Comparison of ENCODE assay signal across 9 cellular contexts in genomic region chr2:37375721-37376399, GRCh38. TPM values are rescaled to one million over a fixed set of nuclear protein-coding genes. Genes with fewer than 3 reads are reported as not detected.
DNase-seq lines count a peak whose midpoint lies in the region; ATAC-seq, FAIRE-seq and TF ChIP-seq lines count a peak whose summit lies in the region.
"Had no signal": no experiment of that assay in that cellular context is flagged by ENCODE, and none has a peak within 500 bp of the region (broad histone marks: within the 10 kb centered on the region; RNA-seq: fewer than 3 reads in every experiment).

No MANE protein-coding gene starts in this region.

- no peak for TF ChIP-seq EP300 in K562 (IDR thresholded peaks at IDR 0.05; ENCODE audit: low read length)

- H3K79me2 ChIP-seq in K562 (ENCODE audit: control insufficient read depth, insufficient read depth, low read length) = no peaks in the 10 kb centered on the region

- no peaks in the 10 kb centered on the region for H3K9me1 ChIP-seq in K562 (ENCODE audit: control insufficient read depth, insufficient read depth, low read length)

- TF ChIP-seq POLR2A in K562 (conservative IDR thresholded peaks at IDR 0.05) (no peak), Peyer's patch (IDR thresholded peaks at IDR 0.05) (no peak)

- POLR2A ChIA-PET in K562 (lab: Yijun Ruan, JAX) = interaction anchor here (1.5 kb wide), 1 partner anchor 8 kb away, joined by 3 read pairs; no protein-coding TSS in a partner anchor

- peaks cover 42% of the 10 kb centered on the region for H3K4me1 ChIP-seq in BLaER1
- no peaks in the 10 kb centered on the region for H3K4me1 ChIP-seq in K562 (replicated peaks in 1 of 2; ENCODE audit: control insufficient read depth in 2 of 2, insufficient read depth in 2 of 2, low read length in 2 of 2)
- H3K4me1 ChIP-seq in Peyer's patch = peaks cover 0 to 6% (median 0%) of the 10 kb centered on the region in 4 donors

- H3K4me3 ChIP-seq in BLaER1 (no peak overlapping the region), K562 (no peak overlapping the region), Peyer's patch (peak overlapping the region in 1 of 4 donors; percentile 4)

- H3K27me3 ChIP-seq in BLaER1 (no peaks in the 10 kb centered on the region), K562 (ENCODE audit: control insufficient read depth in 2 of 2, insufficient read depth in 2 of 2, low read length in 2 of 2) (peaks cover 9 to 24% of the 10 kb centered on the region in 2 experiments; a peak in 3 of 5 replicates), Peyer's patch (no peaks in the 10 kb centered on the region)

- H3K9ac ChIP-seq in BLaER1 (no peak overlapping the region), K562 (ENCODE audit: insufficient read depth in 1 of 2, low read depth in 2 of 2, low read length in 2 of 2) (no peak overlapping the region)

- ATAC-seq in GM19397 (IDR thresholded peaks at IDR 0.05; ENCODE audit: unreplicated experiment) (peak; percentile 28), HG03139 (IDR thresholded peaks at IDR 0.05; ENCODE audit: unreplicated experiment) (peak; percentile 15), K562 (peak; percentile 29; the same call in 1 of the 3 replicates)

- TF ChIP-seq CTCF in K562 (IDR thresholded peaks at IDR 0.05 in 2 of 3, conservative IDR thresholded peaks at IDR 0.05 in 1 of 3; ENCODE audit: insufficient read depth in 2 of 3, low read depth in 1 of 3, low read length in 3 of 3) (no peak), GM13977 (IDR thresholded peaks at IDR 0.05; ENCODE audit: extremely low read depth, insufficient read depth, missing control alignments) (no peak), Peyer's patch (IDR thresholded peaks at IDR 0.05) (no peak)

- peak overlapping the region; percentile 29; the same call in 1 of the 2 replicates for H3K4me2 ChIP-seq in BLaER1
- H3K4me2 ChIP-seq in K562 (ENCODE audit: insufficient read depth, low read length) = no peak overlapping the region

- BruUV-seq in K562 (replicated peaks; lab: Mats Ljungman, UMichigan) = no TSS peak

- H3K27ac ChIP-seq in BLaER1 (no peak overlapping the region), K562 (ENCODE audit: extremely low read depth, low read depth, low read length) (no peak overlapping the region), Peyer's patch (peak overlapping the region in 2 of 4 donors; percentile 43 to 60)

- CTCF ChIA-PET in K562 (lab: Yijun Ruan, JAX; ENCODE audit: low intra/inter-chr PET ratio) = no interaction called here

- TF ChIP-seq RAD21 in K562 (CRISPR knock-in tag; conservative IDR thresholded peaks at IDR 0.05 in 1 of 2, IDR thresholded peaks at IDR 0.05 in 1 of 2) = no peak

- H3K36me3 ChIP-seq in BLaER1 (no peaks in the 10 kb centered on the region), K562 (ENCODE audit: control insufficient read depth, insufficient read depth, low read length) (no peaks in the 10 kb centered on the region), Peyer's patch (no peaks in the 10 kb centered on the region)

- no peaks in the 10 kb centered on the region for H4K20me1 ChIP-seq in BLaER1
- H4K20me1 ChIP-seq in K562 (replicated peaks; ENCODE audit: control insufficient read depth, insufficient read depth, low read length) = no peaks in the 10 kb centered on the region

- no peak for FAIRE-seq in K562 (lab: Jason Lieb, UNC)

- H3K9me3 ChIP-seq in BLaER1 (no peaks in the 10 kb centered on the region), K562 (replicated peaks; ENCODE audit: control insufficient read depth, insufficient read depth, low read depth, low read length) (no peaks in the 10 kb centered on the region), Peyer's patch (no peaks in the 10 kb centered on the region)

- H2AFZ ChIP-seq in K562 (ENCODE audit: low read depth, low read length) = no peak overlapping the region

- WGBS in K562 (ENCODE audit: insufficient coverage, low coverage, missing lambda C conversion rate) = 1% methylated on average over 9 of the region's 9 CpGs

- DNase-seq in K562 (ENCODE audit: extremely low read depth in 1 of 4, low spot score in 3 of 4) = no peak
- no peak for DNase-seq in stimulated activated CD4-positive, alpha-beta T cell treated with anti-CD3 and anti-CD28 coated beads, Interleukin-4, amount 100 ng/mL, for 1 hour
- DNase-seq in GM13977 (ENCODE audit: low spot score) = no peak
- no peak for DNase-seq in COR-L47 (lab: John Stamatoyannopoulos, UW)
- no peak for DNase-seq in Peyer's patch

- in situ Hi-C loops in K562 (cut with MboI) (no loop called here), GM13977 (cut with MboI; ENCODE audit: low pct_unique_long_range_greater_than_20kb, low sequenced_read_pairs, unreplicated experiment) (loop anchor here (25.0 kb wide), 1 partner anchor 886 kb away; no protein-coding TSS in a partner anchor)

- intact Hi-C loops in K562 (cut with micrococcal nuclease) = no loop called here

TF ChIP-seq in K562, 482 proteins besides CTCF, POLR2A, EP300 and RAD21 (continues in another document):
- no peak for TF ChIP-seq ATF4 (CRISPR knock-in tag; IDR thresholded peaks at IDR 0.05)
- TF ChIP-seq ZC3H8 (IDR thresholded peaks at IDR 0.05) = no peak
- no peak for TF ChIP-seq SNIP1 (IDR thresholded peaks at IDR 0.05; ENCODE audit: low read depth)
- no peak for TF ChIP-seq IRF9 (tag; IDR thresholded peaks at IDR 0.05)
- no peak for TF ChIP-seq ZNF146 (CRISPR knock-in tag; IDR thresholded peaks at IDR 0.05; ENCODE audit: unreplicated experiment)
- no peak for TF ChIP-seq IFI16 (CRISPR knock-in tag; IDR thresholded peaks at IDR 0.05)
- no peak for TF ChIP-seq HINFP (tag; conservative IDR thresholded peaks at IDR 0.05; ENCODE audit: low read depth)
- no peak for TF ChIP-seq RNF2 (IDR thresholded peaks at IDR 0.05)

RNA-seq across cellular contexts. Expression of gene QPCT, which starts 31.4 kb away (rescaled TPM):
- total RNA-seq in K562 (2011; cell fraction: chromatin; rRNA removed; ENCODE audit: low replicate concordance) = not detected in 2 replicates
- total RNA-seq in K562 (2011; cell fraction: nucleolus; rRNA removed) = not detected in 2 replicates
- total RNA-seq in K562 (2011; cell fraction: nucleoplasm; rRNA removed) = not detected in 2 replicates
- total RNA-seq in K562 (2014; rRNA removed) (not detected in 2 replicates), K562 (2014; rRNA removed; fragmentation: Illumina TruSeq; extraction: Trizol) (not detected in 2 replicates), K562 (2015; rRNA removed; fragmentation: Illumina TruSeq; extraction: Trizol) (not detected in 2 replicates), K562 (2021) (not detected in 2 replicates), Peyer's patch (1 to 10 TPM in 1 of 4 donors, under 1 TPM in 2, not detected in 1; 0.66 to 1.6 (median 0.88) TPM)
- polyA plus RNA-seq in K562 (2011; rRNA removed) (0.07 TPM in 1 of 2 replicates, not detected in the other), K562 (2014; fragmentation: Illumina TruSeq; extraction: Trizol) (not detected in 2 replicates), K562 (2014; fragmentation: Nextera tagmentation; extraction: Ambion mirVana) (not detected), K562 (2014; rRNA removed) (not detected in 2 replicates)
- not detected in 2 replicates for polyA plus RNA-seq in K562 (2011; cell fraction: cytosol; rRNA removed)
- polyA plus RNA-seq in K562 (2011; cell fraction: nucleus; rRNA removed) = not detected in 2 replicates
- polyA plus RNA-seq in K562 (2012) = not detected in 2 replicates
- polyA minus RNA-seq in K562 (2011; rRNA and poly(A)+ RNA removed) = not detected in 2 replicates
- polyA minus RNA-seq in K562 (2011; cell fraction: cytosol; rRNA and poly(A)+ RNA removed) = not detected in 2 replicates
- not detected in 2 replicates for polyA minus RNA-seq in K562 (2011; cell fraction: nucleus; rRNA and poly(A)+ RNA removed)
- total RNA-seq: G401 had no signal

RNA-seq across cellular contexts. Expression of gene PRKD3, which starts 51.2 kb away (rescaled TPM):
- total RNA-seq in K562 (2011; cell fraction: chromatin; rRNA removed; ENCODE audit: low replicate concordance) = 20.4 and 71.3 TPM in 2 replicates
- 13.6 and 13.8 TPM in 2 replicates for total RNA-seq in K562 (2011; cell fraction: nucleolus; rRNA removed)
- total RNA-seq in K562 (2011; cell fraction: nucleoplasm; rRNA removed) = 23.4 and 43.7 TPM in 2 replicates
- 14.1 and 14.2 TPM in 2 replicates for total RNA-seq in K562 (2014; rRNA removed)
- total RNA-seq in K562 (2014; rRNA removed; fragmentation: Illumina TruSeq; extraction: Trizol) = 24.3 and 24.5 TPM in 2 replicates
- 19.9 and 22.7 TPM in 2 replicates for total RNA-seq in K562 (2015; rRNA removed; fragmentation: Illumina TruSeq; extraction: Trizol)
- total RNA-seq in K562 (2021) = 17.7 and 20.7 TPM in 2 replicates
- polyA plus RNA-seq in K562 (2011; rRNA removed) = 19.7 and 26.7 TPM in 2 replicates
- 7.1 and 12.9 TPM in 2 replicates for polyA plus RNA-seq in K562 (2011; cell fraction: cytosol; rRNA removed)
- polyA plus RNA-seq in K562 (2011; cell fraction: nucleus; rRNA removed) = 15.5 and 17.0 TPM in 2 replicates
- polyA plus RNA-seq in K562 (2012) = 11.4 and 11.5 TPM in 2 replicates
- 16.7 and 17.0 TPM in 2 replicates for polyA plus RNA-seq in K562 (2014; fragmentation: Illumina TruSeq; extraction: Trizol)
- 1 to 10 TPM; 4.7 to 9.2 TPM for polyA plus RNA-seq in K562 (2014; fragmentation: Nextera tagmentation; extraction: Ambion mirVana)
- 12.1 and 12.3 TPM in 2 replicates for polyA plus RNA-seq in K562 (2014; rRNA removed)
- polyA minus RNA-seq in K562 (2011; rRNA and poly(A)+ RNA removed) = 49.3 and 56.9 TPM in 2 replicates
- polyA minus RNA-seq in K562 (2011; cell fraction: cytosol; rRNA and poly(A)+ RNA removed) = 20.1 and 20.9 TPM in 2 replicates
- 22.1 and 28.9 TPM in 2 replicates for polyA minus RNA-seq in K562 (2011; cell fraction: nucleus; rRNA and poly(A)+ RNA removed)
- total RNA-seq in Peyer's patch = 10 to 100 TPM in 3 of 4 donors, 1 to 10 TPM in 1; 9.5 to 80.0 (median 20.3) TPM
